8 cellular contexts compared by ENCODE assay signal in the genomic region with DNA sequence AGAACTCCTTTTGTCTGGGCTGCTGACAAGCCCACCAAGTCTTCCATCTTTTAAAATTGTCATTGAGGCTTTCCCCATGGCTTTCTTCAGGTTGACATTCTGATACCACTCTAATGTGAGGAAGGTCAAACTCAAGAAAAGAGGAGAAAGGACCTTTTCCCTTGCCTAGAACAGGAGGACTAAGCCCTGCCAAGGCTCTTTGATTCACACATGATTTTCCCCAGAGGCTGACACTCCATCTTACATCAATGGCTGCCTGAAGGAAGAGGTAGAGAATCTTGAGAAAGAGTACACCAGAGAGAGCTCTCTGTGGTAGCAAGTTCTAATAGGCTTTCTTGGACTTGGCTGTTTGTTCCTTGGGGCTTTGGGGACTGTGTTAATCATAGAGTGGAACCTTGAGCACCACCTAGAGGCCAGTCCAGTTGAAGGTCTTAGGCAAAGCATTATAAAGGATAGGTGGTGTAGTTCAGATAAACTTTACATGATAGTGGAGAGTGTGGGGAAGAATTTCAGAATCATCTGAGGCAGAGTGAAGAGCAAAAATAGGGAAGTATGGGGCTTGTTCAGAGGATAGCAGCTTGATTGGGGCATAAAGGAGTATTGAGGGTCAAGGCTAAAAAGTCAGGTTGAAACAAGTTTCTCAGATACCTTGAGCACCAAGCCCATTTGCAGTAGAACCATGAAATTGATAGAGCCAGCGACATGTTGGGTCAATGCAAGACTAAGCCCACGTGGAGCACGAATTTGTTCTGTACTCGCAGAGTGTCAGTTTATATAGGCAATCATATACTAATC. TPM values are rescaled to one million over a fixed set of nuclear protein-coding genes. Genes with fewer than 3 reads are reported as not detected.
DNase-seq lines count a peak whose midpoint lies in the region; ATAC-seq lines count a peak whose summit lies in the region.

No MANE protein-coding gene starts in this region.

- DNase-seq in NCI-H446 (lab: John Stamatoyannopoulos, UW) = peak; percentile 8 to 54
- DNase-seq in NCI-H446 treated with DMSO at 0.1 percent for 48 hours (lab: John Stamatoyannopoulos, UW) = no peak
- DNase-seq in NCI-H2196 (lab: John Stamatoyannopoulos, UW; ENCODE audit: unreplicated experiment) = peak; percentile 51
- DNase-seq in activated CD4-positive, alpha-beta T cell treated with anti-CD3 and anti-CD28 coated beads for 24 hours (ENCODE audit: low read depth in 2 of 2) = peak; percentile 40 to 52
- peak; percentile 23 to 73 for DNase-seq in dermis microvascular lymphatic vessel endothelial cell (ENCODE audit: low read depth in 2 of 2)
- DNase-seq in lung microvascular endothelial cell (ENCODE audit: low read depth in 2 of 2) = peak; percentile 59 to 75
- peak; percentile 42 for DNase-seq in stimulated activated CD8-positive, alpha-beta memory T cell treated with anti-CD3 and anti-CD28 coated beads, Interleukin-4, amount 100 ng/mL, for 24 hours (ENCODE audit: low read depth)

- ATAC-seq in HG02678 (IDR thresholded peaks at IDR 0.05; ENCODE audit: unreplicated experiment) = peak; percentile 86

RNA-seq across cellular contexts. Expression of gene NDFIP1, which starts 36.7 kb away (rescaled TPM):
- 32.9 and 46.5 TPM in 2 replicates for total RNA-seq in dermis microvascular lymphatic vessel endothelial cell
- total RNA-seq in lung microvascular endothelial cell = 37.7 and 53.0 TPM in 2 replicates
